In the genomic region with DNA sequence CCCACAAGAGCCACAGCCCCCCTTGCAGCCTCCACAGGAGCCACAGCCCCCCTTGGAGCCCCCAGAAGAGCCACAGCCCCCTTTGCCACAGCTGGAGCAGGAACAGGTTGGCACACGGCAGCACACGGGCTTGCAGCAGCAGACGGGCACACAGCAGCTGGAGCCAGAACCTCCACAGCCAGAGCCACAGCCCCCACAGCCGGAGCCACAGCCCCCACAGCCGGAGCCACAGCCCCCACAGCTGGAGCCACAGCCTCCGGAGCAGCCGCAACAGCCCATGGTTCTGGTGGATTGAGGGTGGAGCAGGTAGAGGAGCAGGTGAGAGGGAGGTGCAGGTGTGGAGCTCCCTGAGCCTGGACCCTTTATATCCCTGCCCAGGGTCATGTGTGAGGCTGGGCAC, we compare ENCODE assay signal across 5 cellular contexts. TPM values are rescaled to one million over a fixed set of nuclear protein-coding genes. Genes with fewer than 3 reads are reported as not detected.
"Had no signal": no experiment of that assay in that cellular context is flagged by ENCODE, and none has a peak within 500 bp of the region (broad histone marks: within the 10 kb centered on the region; RNA-seq: fewer than 3 reads in every experiment).

A gene with protein sequence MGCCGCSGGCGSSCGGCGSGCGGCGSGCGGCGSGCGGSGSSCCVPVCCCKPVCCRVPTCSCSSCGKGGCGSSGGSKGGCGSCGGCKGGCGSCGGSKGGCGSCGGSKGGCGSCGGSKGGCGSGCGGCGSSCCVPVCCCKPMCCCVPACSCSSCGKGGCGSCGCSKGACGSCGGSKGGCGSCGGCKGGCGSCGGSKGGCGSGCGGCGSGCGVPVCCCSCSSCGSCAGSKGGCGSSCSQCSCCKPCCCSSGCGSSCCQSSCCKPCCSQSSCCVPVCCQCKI (minus strand): TSS at position 313 of the 400 bp plus-strand sequence. CDS start 34 bp downstream, at position 279.

RNA-seq across cellular contexts. Expression of the gene that starts here (rescaled TPM):
- total RNA-seq: LHCN-M2, MCF 10A, OCI-LY7, PC-3, SK-MEL-5 had no signal
